ENCODE assay signal across 21 cellular contexts in the genomic region with DNA sequence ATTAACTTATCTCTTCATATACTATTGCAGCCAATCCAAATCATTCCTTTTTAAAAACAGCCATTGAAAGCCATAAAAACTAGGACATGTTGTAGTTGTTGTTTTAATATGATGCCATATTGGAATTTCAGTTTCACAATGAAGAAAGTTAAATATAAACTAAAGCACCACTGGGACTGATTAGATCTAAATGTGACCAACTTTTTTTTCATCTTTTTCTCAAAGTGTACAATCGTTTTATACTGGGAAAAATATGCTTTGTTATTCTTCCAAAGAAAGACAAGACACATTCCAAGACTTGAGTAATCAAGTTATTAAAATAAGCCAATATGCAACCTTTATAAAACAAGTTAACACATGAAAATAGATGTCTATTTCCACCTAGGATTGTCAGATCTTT.
A peak's percentile ranks its signal among the peaks of the same experiment; 100 is the strongest.
DNase-seq lines count a peak whose midpoint lies in the region; ATAC-seq and TF ChIP-seq lines count a peak whose summit lies in the region.
"Had no signal": no experiment of that assay in that cellular context is flagged by ENCODE, and none has a peak within 500 bp of the region (broad histone marks: within the 10 kb centered on the region; RNA-seq: fewer than 3 reads in every experiment).

No MANE protein-coding gene starts in this region.

- no peaks in the 10 kb centered on the region for H3K27me3 Mint-ChIP-seq in naive thymus-derived CD8-positive, alpha-beta T cell
- H3K27me3 Mint-ChIP-seq in activated T-cell treated with anti-CD3 and anti-CD28 coated beads, Interleukin-2, amount 50 U/mL, for 24 hours, result no peaks in the 10 kb centered on the region
- H3K27me3 Mint-ChIP-seq: CD4-positive, CD25-positive, alpha-beta regulatory T cell had no signal

- DNase-seq in BJ (ENCODE audit: low read depth) (peak; percentile 41), GM03348 (ENCODE audit: low spot score) (peak; percentile 12), fibroblast of gingiva (ENCODE audit: low read depth) (peak; percentile 54), caudate nucleus (lab: John Stamatoyannopoulos, UW) (no peak)
- no peak for DNase-seq in naive thymus-derived CD8-positive, alpha-beta T cell
- DNase-seq in activated T-cell treated with anti-CD3 and anti-CD28 coated beads, Interleukin-2, amount 50 U/mL, for 24 hours, result no peak
- no peak for DNase-seq in stimulated activated CD4-positive, alpha-beta T cell treated with anti-CD3 and anti-CD28 coated beads, Interleukin-15, amount 100 ng/mL, for 24 hours
- DNase-seq: BE2C; CD4-positive, CD25-positive, alpha-beta regulatory T cell; COR-L47; DND-41; Karpas-422; NCI-H1417; NCI-H1694 treated with DMSO at 0.1 percent for 48 hours; NCI-H2081 treated with DMSO at 0.1 percent for 48 hours; NCI-H2171 treated with DMSO at 0.1 percent for 48 hours; NCI-H446; NCI-H526; OCI-M1 had no signal

- peak overlapping the region in 2 of 10 donors; percentile 8 to 26 for H3K4me3 Mint-ChIP-seq in naive thymus-derived CD8-positive, alpha-beta T cell
- no peak overlapping the region for H3K4me3 Mint-ChIP-seq in activated T-cell treated with anti-CD3 and anti-CD28 coated beads, Interleukin-2, amount 50 U/mL, for 24 hours
- H3K4me3 Mint-ChIP-seq: CD4-positive, CD25-positive, alpha-beta regulatory T cell had no signal

- no peaks in the 10 kb centered on the region for H3K27me3 ChIP-seq in BJ (ENCODE audit: control insufficient read depth, insufficient read depth, low read length)
- H3K27me3 ChIP-seq: BE2C had no signal

- POLR2A ChIA-PET in BJ (lab: Charles Lee), result no interaction called here
- POLR2A ChIA-PET in naive thymus-derived CD8-positive, alpha-beta T cell (lab: Charles Lee), result no interaction called here

- H3K9me3 Mint-ChIP-seq in naive thymus-derived CD8-positive, alpha-beta T cell, result peaks cover 0 to 4% (median 0%) of the 10 kb centered on the region in 9 donors
- no peaks in the 10 kb centered on the region for H3K9me3 Mint-ChIP-seq in activated T-cell treated with anti-CD3 and anti-CD28 coated beads, Interleukin-2, amount 50 U/mL, for 24 hours
- H3K9me3 Mint-ChIP-seq: CD4-positive, CD25-positive, alpha-beta regulatory T cell had no signal

- peaks cover 19 to 85% (median 52%) of the 10 kb centered on the region in 3 donors for H3K36me3 Mint-ChIP-seq in naive thymus-derived CD8-positive, alpha-beta T cell
- peaks cover 52% of the 10 kb centered on the region for H3K36me3 Mint-ChIP-seq in activated T-cell treated with anti-CD3 and anti-CD28 coated beads, Interleukin-2, amount 50 U/mL, for 24 hours (ENCODE audit: low read depth)

- H3K4me3 ChIP-seq in BJ (ENCODE audit: low read depth, low read length), result no peak overlapping the region
- H3K4me3 ChIP-seq: A549 had no signal

- CTCF ChIA-PET in BJ (lab: Yijun Ruan, JAX), result no interaction called here

- no peak for ATAC-seq in naive thymus-derived CD8-positive, alpha-beta T cell
- ATAC-seq: A549, Right ventricle myocardium inferior had no signal

- no peak for TF ChIP-seq CTCF in BJ (IDR thresholded peaks at IDR 0.05; ENCODE audit: insufficient read depth, low read depth, low read length)

- H3K27ac ChIP-seq in caudate nucleus (ENCODE audit: low read depth, low read length), result no peak overlapping the region
- H3K27ac ChIP-seq: A549 had no signal

- peak overlapping the region; percentile 8 to 75 (median 34) for H3K27ac Mint-ChIP-seq in naive thymus-derived CD8-positive, alpha-beta T cell
- H3K27ac Mint-ChIP-seq in activated T-cell treated with anti-CD3 and anti-CD28 coated beads, Interleukin-2, amount 50 U/mL, for 24 hours, result no peak overlapping the region
- H3K27ac Mint-ChIP-seq: CD4-positive, CD25-positive, alpha-beta regulatory T cell had no signal

- peaks cover 29 to 70% (median 55%) of the 10 kb centered on the region in 4 donors for H3K4me1 Mint-ChIP-seq in naive thymus-derived CD8-positive, alpha-beta T cell
- peaks cover 61% of the 10 kb centered on the region for H3K4me1 Mint-ChIP-seq in activated T-cell treated with anti-CD3 and anti-CD28 coated beads, Interleukin-2, amount 50 U/mL, for 24 hours (ENCODE audit: low read depth)

- H3K36me3 ChIP-seq in BJ (ENCODE audit: control insufficient read depth, insufficient read depth, low read length), result no peaks in the 10 kb centered on the region
- H3K36me3 ChIP-seq: BE2C had no signal

Comparison
In these comparisons a context has a peak if more than half of its experiments do, and no peak if none do; other contexts are left out.
1. DNase-seq: peak in BJ (single experiment), GM03348 (single experiment) and fibroblast of gingiva (single experiment); none in naive thymus-derived CD8-positive, alpha-beta T cell (0 of 10), caudate nucleus (0 of 61), activated T-cell treated with anti-CD3 and anti-CD28 coated beads, Interleukin-2, amount 50 U/mL, for 24 hours (single experiment) and stimulated activated CD4-positive, alpha-beta T cell treated with anti-CD3 and anti-CD28 coated beads, Interleukin-15, amount 100 ng/mL, for 24 hours (single experiment).